In genomic region chr7:367351-367841, GRCh38 we compare ENCODE assay signal across 11 cellular contexts.
"Had no signal": no experiment of that assay in that cellular context is flagged by ENCODE, and none has a peak within 500 bp of the region (broad histone marks: within the 10 kb centered on the region; RNA-seq: fewer than 3 reads in every experiment).

No MANE protein-coding gene starts in this region.

- H3K4me3 ChIP-seq: heart left ventricle, left lung, psoas muscle, vagina had no signal

- DNase-seq: activated gamma-delta T cell; activated naive CD8-positive, alpha-beta T cell treated with anti-CD3 and anti-CD28 coated beads for 36 hours; activated T-cell treated with anti-CD3 and anti-CD28 coated beads, Interleukin-2, amount 50 U/mL, for 4 hours; foreskin melanocyte; naive thymus-derived CD4-positive, alpha-beta T cell; nucleus accumbens; stimulated activated CD4-positive, alpha-beta T cell treated with anti-CD3 and anti-CD28 coated beads, Interleukin-15, amount 100 ng/mL, for 24 hours had no signal

- ATAC-seq: activated T-cell treated with anti-CD3 and anti-CD28 coated beads, Interleukin-2, amount 50 U/mL, for 4 hours; heart left ventricle; left lung; naive thymus-derived CD4-positive, alpha-beta T cell; psoas muscle had no signal

- H3K27ac ChIP-seq: heart left ventricle, left lung, psoas muscle, vagina had no signal

- H3K27me3 ChIP-seq: vagina had no signal

- H3K36me3 ChIP-seq: heart left ventricle, left lung, vagina had no signal

- H3K4me1 ChIP-seq: psoas muscle had no signal

- H3K9me3 ChIP-seq: heart left ventricle, left lung, psoas muscle, vagina had no signal
